Comparison of ENCODE assay signal across 7 cellular contexts in genomic region chr2:110891626-110892025, GRCh38.
"Had no signal": no experiment of that assay in that cellular context is flagged by ENCODE, and none has a peak within 500 bp of the region (broad histone marks: within the 10 kb centered on the region; RNA-seq: fewer than 3 reads in every experiment).

No MANE protein-coding gene starts in this region.

- DNase-seq: IMR-90, KBM-7, KG1 had no signal

- H3K27ac Mint-ChIP-seq: IgD-negative memory B cell had no signal

- FAIRE-seq: HTR-8/SVneo, K562 had no signal

- ATAC-seq: K562 had no signal

- H3K4me3 ChIP-seq: K562 had no signal

- H3K4me1 Mint-ChIP-seq: IgD-negative memory B cell had no signal

- H3K27ac ChIP-seq: HL-60 had no signal

- H3K4me3 Mint-ChIP-seq: IgD-negative memory B cell had no signal
